Comparison of ENCODE assay signal across 11 cellular contexts in genomic region chr5:172285226-172286143, GRCh38. TPM values are rescaled to one million over a fixed set of nuclear protein-coding genes. Genes with fewer than 3 reads are reported as not detected.
DNase-seq lines count a peak whose midpoint lies in the region; ATAC-seq and TF ChIP-seq lines count a peak whose summit lies in the region.
"Had no signal": no experiment of that assay in that cellular context is flagged by ENCODE, and none has a peak within 500 bp of the region (broad histone marks: within the 10 kb centered on the region; RNA-seq: fewer than 3 reads in every experiment).

No MANE protein-coding gene starts in this region.

- H3K36me3 Mint-ChIP-seq in activated naive CD4-positive, alpha-beta T cell treated with anti-CD3 and anti-CD28 coated beads for 36 hours (ENCODE audit: low read depth), result no peaks in the 10 kb centered on the region
- peaks cover 0 to 4% of the 10 kb centered on the region in 2 donors for H3K36me3 Mint-ChIP-seq in activated naive CD4-positive, alpha-beta T cell treated with anti-CD3 and anti-CD28 coated beads, Interleukin-2, amount 50 U/mL, for 72 hours
- H3K36me3 Mint-ChIP-seq in T-cell (no peaks in the 10 kb centered on the region), glutamatergic neuron (ENCODE audit: unreplicated experiment) (no peaks in the 10 kb centered on the region)
- H3K36me3 Mint-ChIP-seq in stimulated activated memory B cell treated with anti-CD40 and anti-IgM and Interleukin-4, amounts not matched to agents 10 μg/mL and 1 μg/mL and 100 μg/mL, for 72 hours, result no peaks in the 10 kb centered on the region

- TF ChIP-seq CTCF in glutamatergic neuron (IDR thresholded peaks at IDR 0.05; ENCODE audit: partially characterized antibody, unreplicated experiment), result no peak

- no peaks in the 10 kb centered on the region for H3K9me3 Mint-ChIP-seq in activated naive CD4-positive, alpha-beta T cell treated with anti-CD3 and anti-CD28 coated beads for 36 hours
- no peaks in the 10 kb centered on the region for H3K9me3 Mint-ChIP-seq in activated naive CD4-positive, alpha-beta T cell treated with anti-CD3 and anti-CD28 coated beads, Interleukin-2, amount 50 U/mL, for 72 hours
- H3K9me3 Mint-ChIP-seq in T-cell (no peaks in the 10 kb centered on the region), glutamatergic neuron (ENCODE audit: unreplicated experiment) (peaks cover 16% of the 10 kb centered on the region)
- no peaks in the 10 kb centered on the region for H3K9me3 Mint-ChIP-seq in stimulated activated memory B cell treated with anti-CD40 and anti-IgM and Interleukin-4, amounts not matched to agents 10 μg/mL and 1 μg/mL and 100 μg/mL, for 72 hours

- no peak for DNase-seq in activated naive CD4-positive, alpha-beta T cell treated with anti-CD3 and anti-CD28 coated beads for 36 hours
- no peak for DNase-seq in activated naive CD4-positive, alpha-beta T cell treated with anti-CD3 and anti-CD28 coated beads, Interleukin-2, amount 50 U/mL, for 72 hours (ENCODE audit: low spot score in 2 of 2)
- DNase-seq in T-cell, result no peak
- DNase-seq in glutamatergic neuron, result no peak
- DNase-seq in NCI-H226, result no peak
- DNase-seq in substantia nigra (lab: John Stamatoyannopoulos, UW), result no peak
- DNase-seq: AML-193, NCI-H510A treated with DMSO at 0.1 percent for 48 hours, SW 1271 had no signal

- intact Hi-C loops in activated naive CD4-positive, alpha-beta T cell treated with anti-CD3 and anti-CD28 coated beads for 36 hours (cut with micrococcal nuclease), result loop anchor here (10.0 kb wide), 1 partner anchor 871 kb away; the partner anchor contains the start of gene FGF18

- peak overlapping the region; percentile 76 for H3K4me3 Mint-ChIP-seq in activated naive CD4-positive, alpha-beta T cell treated with anti-CD3 and anti-CD28 coated beads for 36 hours
- H3K4me3 Mint-ChIP-seq in T-cell (peak overlapping the region; percentile 80 to 89 (median 84)), glutamatergic neuron (ENCODE audit: unreplicated experiment) (peak overlapping the region; percentile 90)
- peak overlapping the region; percentile 90 for H3K4me3 Mint-ChIP-seq in stimulated activated memory B cell treated with anti-CD40 and anti-IgM and Interleukin-4, amounts not matched to agents 10 μg/mL and 1 μg/mL and 100 μg/mL, for 72 hours

- no peak overlapping the region for H3K27ac ChIP-seq in substantia nigra (ENCODE audit: low read depth, low read length, poor library complexity, severe bottlenecking)

- ATAC-seq in activated naive CD4-positive, alpha-beta T cell treated with anti-CD3 and anti-CD28 coated beads, Interleukin-2, amount 50 U/mL, for 72 hours, result no peak
- ATAC-seq in T-cell (replicated peaks in 1 of 4), result no peak
- no peak for ATAC-seq in stimulated activated memory B cell treated with anti-CD40 and anti-IgM and Interleukin-4, amounts not matched to agents 10 μg/mL and 1 μg/mL and 100 μg/mL, for 72 hours
- ATAC-seq in HG02642 (IDR thresholded peaks at IDR 0.05; ENCODE audit: poor library complexity, unreplicated experiment), result no peak

- H3K27ac Mint-ChIP-seq in activated naive CD4-positive, alpha-beta T cell treated with anti-CD3 and anti-CD28 coated beads for 36 hours, result no peak overlapping the region
- no peak overlapping the region for H3K27ac Mint-ChIP-seq in activated naive CD4-positive, alpha-beta T cell treated with anti-CD3 and anti-CD28 coated beads, Interleukin-2, amount 50 U/mL, for 72 hours
- peak overlapping the region in 1 of 2 donors; percentile 59 for H3K27ac Mint-ChIP-seq in T-cell
- H3K27ac Mint-ChIP-seq in glutamatergic neuron (ENCODE audit: unreplicated experiment), result peak overlapping the region; percentile 95
- H3K27ac Mint-ChIP-seq in stimulated activated memory B cell treated with anti-CD40 and anti-IgM and Interleukin-4, amounts not matched to agents 10 μg/mL and 1 μg/mL and 100 μg/mL, for 72 hours, result no peak overlapping the region

- POLR2A ChIA-PET in T-cell (lab: Charles Lee), result interaction anchor here in 1 of 2 donors (0.6 kb wide), 1 partner anchor 215 kb away, joined by 3 read pairs; no protein-coding TSS in a partner anchor

- CTCF ChIA-PET in activated naive CD4-positive, alpha-beta T cell treated with anti-CD3 and anti-CD28 coated beads for 36 hours (lab: Charles Lee), result interaction anchor here (0.6 to 1.2 kb wide), 5 partner anchors 8 to 226 kb away, joined by 3 to 4 read pairs (median 3); partner anchors contain the start of gene STK10
- CTCF ChIA-PET in T-cell (lab: Charles Lee), result interaction anchor here in 1 of 2 donors (0.6 to 1.4 kb wide), 4 partner anchors 14 to 374 kb away, joined by 3 to 5 read pairs (median 4); partner anchors contain the start of gene STK10

- no peaks in the 10 kb centered on the region for H3K27me3 Mint-ChIP-seq in activated naive CD4-positive, alpha-beta T cell treated with anti-CD3 and anti-CD28 coated beads for 36 hours (ENCODE audit: low read depth)
- H3K27me3 Mint-ChIP-seq in T-cell, result no peaks in the 10 kb centered on the region
- H3K27me3 Mint-ChIP-seq in glutamatergic neuron (ENCODE audit: unreplicated experiment), result peaks cover 8% of the 10 kb centered on the region
- no peaks in the 10 kb centered on the region for H3K27me3 Mint-ChIP-seq in stimulated activated memory B cell treated with anti-CD40 and anti-IgM and Interleukin-4, amounts not matched to agents 10 μg/mL and 1 μg/mL and 100 μg/mL, for 72 hours

- peaks cover 19% of the 10 kb centered on the region for H3K4me1 Mint-ChIP-seq in activated naive CD4-positive, alpha-beta T cell treated with anti-CD3 and anti-CD28 coated beads for 36 hours (ENCODE audit: low read depth)
- H3K4me1 Mint-ChIP-seq in T-cell (peaks cover 24 to 27% (median 25%) of the 10 kb centered on the region in 3 donors), glutamatergic neuron (ENCODE audit: low read depth, unreplicated experiment) (peaks cover 14% of the 10 kb centered on the region)
- H3K4me1 Mint-ChIP-seq in stimulated activated memory B cell treated with anti-CD40 and anti-IgM and Interleukin-4, amounts not matched to agents 10 μg/mL and 1 μg/mL and 100 μg/mL, for 72 hours, result peaks cover 19% of the 10 kb centered on the region

RNA-seq across cellular contexts. Expression of gene UBTD2, which starts 1.9 kb away (rescaled TPM):
- 1 to 10 TPM; 2.3 to 2.6 TPM for total RNA-seq in activated naive CD4-positive, alpha-beta T cell treated with anti-CD3 and anti-CD28 coated beads for 36 hours
- total RNA-seq in activated naive CD4-positive, alpha-beta T cell treated with anti-CD3 and anti-CD28 coated beads, Interleukin-2, amount 50 U/mL, for 72 hours, result 1 to 10 TPM; 4.4 to 5.3 TPM
- total RNA-seq in T-cell (1 to 10 TPM; 3.2 to 7.7 (median 5.4) TPM), glutamatergic neuron (ENCODE audit: unreplicated experiment) (68.1 TPM)
